Comparison of ENCODE assay signal across 20 cellular contexts in the genomic region with DNA sequence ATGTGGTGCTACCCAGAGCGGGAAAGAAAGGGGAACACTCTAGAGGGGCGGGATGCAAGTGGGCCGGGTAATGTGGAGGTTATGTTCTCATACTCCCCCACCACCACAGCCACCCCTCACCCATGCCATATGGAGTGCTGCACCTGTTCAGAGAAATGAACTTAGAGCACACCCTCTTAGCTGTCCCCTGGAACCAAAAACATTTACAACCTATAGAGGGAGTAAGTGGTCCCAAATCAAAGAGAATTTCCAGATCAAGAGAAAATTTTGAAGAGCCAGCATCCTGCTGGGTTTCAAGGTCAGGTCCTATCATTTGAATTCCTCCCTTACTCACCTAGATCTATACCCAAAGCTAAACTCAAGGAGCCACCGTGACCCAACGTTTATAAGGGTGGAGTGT.
DNase-seq lines count a peak whose midpoint lies in the region; ATAC-seq and TF ChIP-seq lines count a peak whose summit lies in the region.
"Had no signal": no experiment of that assay in that cellular context is flagged by ENCODE, and none has a peak within 500 bp of the region (broad histone marks: within the 10 kb centered on the region; RNA-seq: fewer than 3 reads in every experiment).

No MANE protein-coding gene starts in this region.

- H3K27ac Mint-ChIP-seq in endodermal cell: no peak overlapping the region
- no peak overlapping the region for H3K27ac Mint-ChIP-seq in activated naive CD8-positive, alpha-beta T cell treated with anti-CD3 and anti-CD28 coated beads for 36 hours
- H3K27ac Mint-ChIP-seq: CD4-positive, alpha-beta memory T cell; T-cell had no signal

- no peaks in the 10 kb centered on the region for H3K27me3 Mint-ChIP-seq in endodermal cell (ENCODE audit: insufficient read depth)
- no peaks in the 10 kb centered on the region for H3K27me3 Mint-ChIP-seq in activated naive CD8-positive, alpha-beta T cell treated with anti-CD3 and anti-CD28 coated beads for 36 hours
- H3K27me3 Mint-ChIP-seq: CD4-positive, alpha-beta memory T cell; T-cell had no signal

- no peak overlapping the region for H3K4me3 Mint-ChIP-seq in endodermal cell
- H3K4me3 Mint-ChIP-seq in activated naive CD8-positive, alpha-beta T cell treated with anti-CD3 and anti-CD28 coated beads for 36 hours: no peak overlapping the region
- H3K4me3 Mint-ChIP-seq: CD4-positive, alpha-beta memory T cell; T-cell had no signal

- no peaks in the 10 kb centered on the region for H3K4me1 Mint-ChIP-seq in endodermal cell
- H3K4me1 Mint-ChIP-seq in activated naive CD8-positive, alpha-beta T cell treated with anti-CD3 and anti-CD28 coated beads for 36 hours: no peaks in the 10 kb centered on the region
- H3K4me1 Mint-ChIP-seq: CD4-positive, alpha-beta memory T cell; T-cell had no signal

- H3K9me3 Mint-ChIP-seq in endodermal cell: no peaks in the 10 kb centered on the region
- H3K9me3 Mint-ChIP-seq in activated naive CD8-positive, alpha-beta T cell treated with anti-CD3 and anti-CD28 coated beads for 36 hours: peaks cover 6% of the 10 kb centered on the region

- ATAC-seq in upper lobe of left lung (ENCODE audit: low FRiP score in 2 of 2): peak; percentile 21 to 46
- ATAC-seq: HCT116, SK-N-SH treated with all-trans-retinoic acid at 6 μM for 48 hours, T-cell had no signal

- no peak for TF ChIP-seq POLR2A in upper lobe of left lung (IDR thresholded peaks at IDR 0.05)

- H3K9me3 ChIP-seq in endodermal cell (ENCODE audit: control insufficient read depth, low read length): no peaks in the 10 kb centered on the region
- no peaks in the 10 kb centered on the region for H3K9me3 ChIP-seq in upper lobe of left lung
- H3K9me3 ChIP-seq: MG63 had no signal

- DNase-seq in NCI-H748 (lab: John Stamatoyannopoulos, UW; ENCODE audit: unreplicated experiment) (peak; percentile 5), NCI-H748 treated with DMSO at 0.1 percent for 48 hours (lab: John Stamatoyannopoulos, UW) (no peak), NCI-H82 (lab: John Stamatoyannopoulos, UW) (peak; percentile 98), endodermal cell (no peak), upper lobe of left lung (no peak), DMS 273 treated with DMSO at 0.1 percent for 48 hours (lab: John Stamatoyannopoulos, UW) (no peak), DMS114 treated with DMSO at 0.1 percent for 48 hours (lab: John Stamatoyannopoulos, UW; ENCODE audit: unreplicated experiment) (no peak)
- no peak for DNase-seq in activated naive CD8-positive, alpha-beta T cell treated with anti-CD3 and anti-CD28 coated beads for 36 hours
- DNase-seq: CD4-positive, alpha-beta memory T cell; Kasumi-1; MG63; NCI-H1092; NCI-H1436 treated with DMSO at 0.1 percent for 48 hours; NCI-H2029; NCI-H510A treated with DMSO at 0.1 percent for 48 hours; NK-92 treated with Interleukin-12 subunit alpha and Interleukin-12 subunit beta, amount 100 ng/mL, for 24 hours; SHP77; T-cell had no signal

- H3K4me1 ChIP-seq in endodermal cell (ENCODE audit: control insufficient read depth, insufficient read depth, low read length) (no peaks in the 10 kb centered on the region), upper lobe of left lung (no peaks in the 10 kb centered on the region)

- TF ChIP-seq EP300 in upper lobe of left lung (IDR thresholded peaks at IDR 0.05): no peak

- WGBS in endodermal cell (ENCODE audit: insufficient coverage in 1 of 2, insufficient read length in 1 of 2), 2 experiments: 90% methylated on average over 4 of the region's 5 CpGs; no CpG with 5 or more reads in 1 of the 2 experiments
- WGBS in upper lobe of left lung, 2 donors: 77 to 83% methylated on average over 5 of the region's 5 CpGs

- no peak overlapping the region for H3K27ac ChIP-seq in endodermal cell (ENCODE audit: low read depth, low read length)
- no peak overlapping the region for H3K27ac ChIP-seq in upper lobe of left lung

- no peaks in the 10 kb centered on the region for H3K36me3 Mint-ChIP-seq in endodermal cell (ENCODE audit: low read depth)
- H3K36me3 Mint-ChIP-seq in activated naive CD8-positive, alpha-beta T cell treated with anti-CD3 and anti-CD28 coated beads for 36 hours: no peaks in the 10 kb centered on the region
- H3K36me3 Mint-ChIP-seq: CD4-positive, alpha-beta memory T cell; T-cell had no signal

- peak; percentile 53 for TF ChIP-seq CTCF in endodermal cell (conservative IDR thresholded peaks at IDR 0.05)
- no peak for TF ChIP-seq CTCF in upper lobe of left lung (IDR thresholded peaks at IDR 0.05)

- no peaks in the 10 kb centered on the region for H3K27me3 ChIP-seq in endodermal cell (ENCODE audit: control insufficient read depth, insufficient read depth, low read length, poor library complexity, severe bottlenecking)
- H3K27me3 ChIP-seq in upper lobe of left lung: no peaks in the 10 kb centered on the region

- no peaks in the 10 kb centered on the region for H3K36me3 ChIP-seq in endodermal cell (ENCODE audit: control insufficient read depth, insufficient read depth, low read length)
- no peaks in the 10 kb centered on the region for H3K36me3 ChIP-seq in upper lobe of left lung
- H3K36me3 ChIP-seq: MG63 had no signal

- no peak overlapping the region for H3K4me3 ChIP-seq in endodermal cell (ENCODE audit: low read length)
- H3K4me3 ChIP-seq in upper lobe of left lung: no peak overlapping the region
- H3K4me3 ChIP-seq: MG63 had no signal

- no peak overlapping the region for H3K9ac ChIP-seq in endodermal cell (ENCODE audit: extremely low read depth, low read length, poor library complexity, severe bottlenecking)

Comparison
In these comparisons a context has a peak if more than half of its experiments do, and no peak if none do; other contexts are left out.
1. DNase-seq: peak in NCI-H748 (single experiment) and NCI-H82 (single experiment); none in NCI-H748 treated with DMSO at 0.1 percent for 48 hours (single experiment), endodermal cell (single experiment), upper lobe of left lung (0 of 2), DMS 273 treated with DMSO at 0.1 percent for 48 hours (single experiment), activated naive CD8-positive, alpha-beta T cell treated with anti-CD3 and anti-CD28 coated beads for 36 hours (single experiment) and DMS114 treated with DMSO at 0.1 percent for 48 hours (single experiment).